ENCODE assay signal across 8 cellular contexts in the genomic region with DNA sequence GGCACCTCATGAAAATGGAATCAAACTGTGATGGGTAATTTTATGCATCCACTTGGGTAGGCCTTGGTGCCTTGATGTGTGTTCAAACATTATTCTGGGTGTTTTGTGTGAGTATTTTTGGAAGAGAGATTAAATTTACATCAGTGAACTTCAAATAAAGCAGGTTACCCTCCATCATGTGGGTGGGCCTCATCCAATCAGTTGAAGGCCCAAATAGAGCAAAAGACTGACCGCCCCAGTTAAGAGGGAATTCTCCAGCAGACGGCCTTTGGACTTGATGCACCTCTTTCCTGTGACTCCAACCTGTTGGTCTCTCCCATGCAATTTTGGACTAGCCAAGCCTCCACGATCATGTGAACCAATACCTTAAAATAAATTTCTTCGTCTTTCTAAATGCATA.
"Had no signal": no experiment of that assay in that cellular context is flagged by ENCODE, and none has a peak within 500 bp of the region (broad histone marks: within the 10 kb centered on the region; RNA-seq: fewer than 3 reads in every experiment).

No MANE protein-coding gene starts in this region.

- H3K4me3 ChIP-seq: GM12878 had no signal

- DNase-seq: GDM1, GF-D8 had no signal

- FAIRE-seq: G401.6, GM12878, GM12891, GM12892, GM18507, GM19239 had no signal

- ATAC-seq: GM12878 had no signal
